8 cellular contexts compared by ENCODE assay signal in genomic region chr7:130940907-130941306, GRCh38.
A peak's percentile ranks its signal among the peaks of the same experiment; 100 is the strongest.
DNase-seq lines count a peak whose midpoint lies in the region; ATAC-seq and TF ChIP-seq lines count a peak whose summit lies in the region.

No MANE protein-coding gene starts in this region.

- H3K4me2 ChIP-seq in OCI-LY1 (ENCODE audit: low read length) (peak overlapping the region; percentile 8; the same call in 1 of the 2 replicates), osteoblast (ENCODE audit: insufficient read depth, low read length) (peak overlapping the region; percentile 91)

- no peak for DNase-seq in CD4-positive, CD25-positive, alpha-beta regulatory T cell
- DNase-seq in dorsolateral prefrontal cortex, result no peak
- DNase-seq in osteoblast (ENCODE audit: insufficient read length, low spot score, missing footprints), result no peak
- DNase-seq in NCI-H1048 (lab: John Stamatoyannopoulos, UW), result no peak
- DNase-seq in NCI-H2107 (lab: John Stamatoyannopoulos, UW), result no peak

- no peak overlapping the region for H3K9ac ChIP-seq in OCI-LY1 (ENCODE audit: low read length)

- peaks cover 28% of the 10 kb centered on the region for H3K36me3 ChIP-seq in CD4-positive, CD25-positive, alpha-beta regulatory T cell (ENCODE audit: control insufficient read depth, insufficient read depth, low read length)
- peaks cover 73% of the 10 kb centered on the region for H3K36me3 ChIP-seq in OCI-LY1 (ENCODE audit: insufficient read depth, low read length)
- peaks cover 30% of the 10 kb centered on the region for H3K36me3 ChIP-seq in osteoblast (ENCODE audit: insufficient read depth, low read length)

- H3K4me1 Mint-ChIP-seq in CD4-positive, CD25-positive, alpha-beta regulatory T cell, result peaks cover 59 to 90% (median 75%) of the 10 kb centered on the region in 4 donors

- no peak for ATAC-seq in CD4-positive, CD25-positive, alpha-beta regulatory T cell (ENCODE audit: low read depth in 2 of 2)
- ATAC-seq in GM19455 (IDR thresholded peaks at IDR 0.05; ENCODE audit: unreplicated experiment) (no peak), esophagus mucosa (no peak)

- H4K20me1 ChIP-seq in OCI-LY1 (ENCODE audit: insufficient read depth, low read length), result no peaks in the 10 kb centered on the region
- peaks cover 8% of the 10 kb centered on the region for H4K20me1 ChIP-seq in osteoblast (ENCODE audit: insufficient read depth, low read length)

- H3K27me3 ChIP-seq in CD4-positive, CD25-positive, alpha-beta regulatory T cell (ENCODE audit: control insufficient read depth, insufficient read depth, low read length), result no peaks in the 10 kb centered on the region
- H3K27me3 ChIP-seq in OCI-LY1 (ENCODE audit: insufficient read depth, low read length), result no peaks in the 10 kb centered on the region
- H3K27me3 ChIP-seq in dorsolateral prefrontal cortex, result no peaks in the 10 kb centered on the region
- H3K27me3 ChIP-seq in osteoblast (ENCODE audit: insufficient read depth, low read length), result no peaks in the 10 kb centered on the region

- H3K4me3 Mint-ChIP-seq in CD4-positive, CD25-positive, alpha-beta regulatory T cell, result peak overlapping the region; percentile 85 to 99 (median 92)

- peak overlapping the region; percentile 97 for H3K27ac ChIP-seq in CD4-positive, CD25-positive, alpha-beta regulatory T cell (ENCODE audit: insufficient read depth, low read length, poor library complexity, severe bottlenecking)
- no peak overlapping the region for H3K27ac ChIP-seq in OCI-LY1 (ENCODE audit: low read depth, low read length, poor library complexity, severe bottlenecking)
- peak overlapping the region in 54 of 59 donors; percentile 3 to 88 (median 68) for H3K27ac ChIP-seq in dorsolateral prefrontal cortex
- H3K27ac ChIP-seq in osteoblast (ENCODE audit: low read depth, low read length), result peak overlapping the region; percentile 97

- H3K4me1 ChIP-seq in CD4-positive, CD25-positive, alpha-beta regulatory T cell (ENCODE audit: control insufficient read depth, insufficient read depth, low read length, poor library complexity, severe bottlenecking), result peaks cover 88% of the 10 kb centered on the region
- peaks cover 44% of the 10 kb centered on the region for H3K4me1 ChIP-seq in OCI-LY1 (ENCODE audit: insufficient read depth, low read length, severe bottlenecking)
- peaks cover 82% of the 10 kb centered on the region for H3K4me1 ChIP-seq in osteoblast (ENCODE audit: insufficient read depth, low read length)

- peaks cover 12% of the 10 kb centered on the region for H3K27me3 Mint-ChIP-seq in CD4-positive, CD25-positive, alpha-beta regulatory T cell

- H3K27ac Mint-ChIP-seq in CD4-positive, CD25-positive, alpha-beta regulatory T cell, result peak overlapping the region in 2 of 3 donors; percentile 87 to 96

- H3K9me3 Mint-ChIP-seq in CD4-positive, CD25-positive, alpha-beta regulatory T cell, result peaks cover 0 to 3% (median 0%) of the 10 kb centered on the region in 7 donors

- intact Hi-C loops in dorsolateral prefrontal cortex (cut with DNase I), result no loop called here

- no peaks in the 10 kb centered on the region for H3F3A ChIP-seq in OCI-LY1 (ENCODE audit: insufficient read depth, low read length)

- peak overlapping the region; percentile 95 for H3K4me3 ChIP-seq in CD4-positive, CD25-positive, alpha-beta regulatory T cell (ENCODE audit: low read depth, low read length)
- H3K4me3 ChIP-seq in OCI-LY1 (ENCODE audit: low read depth, low read length, poor library complexity, severe bottlenecking), result peak overlapping the region; percentile 11
- H3K4me3 ChIP-seq in dorsolateral prefrontal cortex, result peak overlapping the region; percentile 0 to 67 (median 48)
- H3K4me3 ChIP-seq in osteoblast (ENCODE audit: insufficient read depth, low read length), result peak overlapping the region; percentile 75

- H3K36me3 Mint-ChIP-seq in CD4-positive, CD25-positive, alpha-beta regulatory T cell, result peaks cover 45% of the 10 kb centered on the region

- no peaks in the 10 kb centered on the region for H3K9me2 ChIP-seq in OCI-LY1 (ENCODE audit: low read depth, low read length)

- H2AFZ ChIP-seq in OCI-LY1 (ENCODE audit: low read length) (no peak overlapping the region), osteoblast (ENCODE audit: low read length) (no peak overlapping the region)

- H3K9me3 ChIP-seq in CD4-positive, CD25-positive, alpha-beta regulatory T cell (ENCODE audit: control insufficient read depth in 2 of 2, low read length in 2 of 2), result no peaks in the 10 kb centered on the region
- no peaks in the 10 kb centered on the region for H3K9me3 ChIP-seq in OCI-LY1 (ENCODE audit: low read length)
- no peaks in the 10 kb centered on the region for H3K9me3 ChIP-seq in osteoblast (ENCODE audit: low read depth, low read length)

- H3K79me2 ChIP-seq in OCI-LY1 (ENCODE audit: insufficient read depth, low read length), result peaks cover 44% of the 10 kb centered on the region
- peaks cover 99% of the 10 kb centered on the region for H3K79me2 ChIP-seq in osteoblast (ENCODE audit: insufficient read depth, low read length)

- TF ChIP-seq CTCF in OCI-LY1 (IDR thresholded peaks at IDR 0.05; ENCODE audit: low read length), result no peak
- no peak for TF ChIP-seq CTCF in dorsolateral prefrontal cortex (IDR thresholded peaks at IDR 0.05 in 54 of 56, conservative IDR thresholded peaks at IDR 0.05 in 2 of 56; ENCODE audit: low read depth in 1 of 56, partially characterized antibody in 56 of 56)
- no peak for TF ChIP-seq CTCF in osteoblast (IDR thresholded peaks at IDR 0.05; ENCODE audit: extremely low read depth, low read depth, low read length)

Comparison
In these comparisons a context has a peak if more than half of its experiments do, and no peak if none do; other contexts are left out.
1. H3K4me3 ChIP-seq: peak in every context shown above with its lines; median percentile 95 in CD4-positive, CD25-positive, alpha-beta regulatory T cell; 75 in osteoblast; 48 in dorsolateral prefrontal cortex; 11 in OCI-LY1.